In the genomic region with DNA sequence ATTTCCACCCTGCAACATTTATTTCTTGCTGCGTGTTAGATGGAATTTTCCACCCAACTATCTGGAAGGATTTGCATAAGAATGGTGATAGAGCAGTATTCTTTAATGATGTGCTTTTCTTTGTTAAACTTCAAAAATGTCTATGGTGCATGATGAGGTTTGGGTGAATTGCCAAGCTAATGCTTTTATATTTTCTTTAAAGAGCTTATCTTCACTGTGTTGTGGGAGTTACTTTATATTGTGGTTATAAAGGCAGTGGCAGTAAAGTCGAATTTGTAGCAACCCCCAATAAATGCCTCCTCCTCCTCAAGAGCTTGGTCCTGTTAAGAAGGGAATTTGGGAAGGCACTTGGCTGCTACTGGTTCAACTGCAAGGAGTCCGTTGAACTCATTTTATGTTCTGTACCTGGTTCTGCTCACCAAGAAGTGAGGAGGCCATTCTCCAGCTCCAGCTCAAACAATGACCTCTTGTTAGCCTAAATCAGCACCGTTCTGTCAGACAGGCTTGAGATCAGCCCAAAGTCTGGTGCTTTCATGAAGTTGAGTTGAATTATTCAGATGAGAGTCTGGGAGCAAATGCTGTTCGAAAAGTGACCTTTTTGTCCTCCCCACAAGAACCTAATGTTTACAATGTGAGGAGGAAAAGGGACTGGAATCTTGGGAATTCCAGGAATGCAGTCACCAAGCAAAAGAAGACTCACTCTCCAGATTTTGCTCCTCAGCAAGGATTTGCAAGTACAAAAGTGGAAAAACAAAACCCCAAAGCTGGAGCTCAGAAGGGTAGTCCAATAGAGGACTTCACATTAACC, we compare ENCODE assay signal across 12 cellular contexts.
DNase-seq lines count a peak whose midpoint lies in the region; TF ChIP-seq lines count a peak whose summit lies in the region.
"Had no signal": no experiment of that assay in that cellular context is flagged by ENCODE, and none has a peak within 500 bp of the region (broad histone marks: within the 10 kb centered on the region; RNA-seq: fewer than 3 reads in every experiment).

No MANE protein-coding gene starts in this region.

- H3K36me3 ChIP-seq in cardiac muscle cell (no peaks in the 10 kb centered on the region), vagina (no peaks in the 10 kb centered on the region)

- H3K4me1 ChIP-seq in cardiac muscle cell (ENCODE audit: low read depth) (peaks cover 10% of the 10 kb centered on the region), vagina (peaks cover 11% of the 10 kb centered on the region)

- H3K27me3 Mint-ChIP-seq in activated CD4-positive, alpha-beta memory T cell treated with anti-CD3 and anti-CD28 coated beads for 36 hours = no peaks in the 10 kb centered on the region
- H3K27me3 Mint-ChIP-seq: central memory CD8-positive, alpha-beta T cell had no signal

- H3K36me3 Mint-ChIP-seq in activated CD4-positive, alpha-beta memory T cell treated with anti-CD3 and anti-CD28 coated beads for 36 hours = no peaks in the 10 kb centered on the region

- CTCF ChIA-PET in activated CD4-positive, alpha-beta memory T cell treated with anti-CD3 and anti-CD28 coated beads for 36 hours (lab: Charles Lee) = no interaction called here

- H3K27ac ChIP-seq in cardiac muscle cell (peak overlapping the region; percentile 41), caudate nucleus (ENCODE audit: low read depth, low read length) (peak overlapping the region; percentile 42), vagina (peak overlapping the region; percentile 51)

- no peaks in the 10 kb centered on the region for H3K4me1 Mint-ChIP-seq in activated CD4-positive, alpha-beta memory T cell treated with anti-CD3 and anti-CD28 coated beads for 36 hours (ENCODE audit: low read depth)
- H3K4me1 Mint-ChIP-seq: central memory CD8-positive, alpha-beta T cell had no signal

- DNase-seq in cardiac muscle cell (ENCODE audit: low read depth in 1 of 2, low spot score in 1 of 2) = peak; percentile 6 to 29
- DNase-seq in cardiac septum (ENCODE audit: low spot score) = no peak
- DNase-seq in caudate nucleus (lab: John Stamatoyannopoulos, UW) = no peak
- peak; percentile 67 for DNase-seq in kidney tubule cell (ENCODE audit: low spot score)
- DNase-seq in vagina (ENCODE audit: extremely low spot score in 2 of 2) = no peak
- no peak for DNase-seq in activated CD4-positive, alpha-beta memory T cell treated with anti-CD3 and anti-CD28 coated beads for 36 hours
- DNase-seq in activated effector memory CD4-positive, alpha-beta T cell treated with Interleukin-2 at 50 U/mL for 16 hours = no peak
- no peak for DNase-seq in activated CD8-positive, alpha-beta memory T cell treated with anti-CD3 and anti-CD28 coated beads for 24 hours
- DNase-seq: activated CD4-positive, alpha-beta T cell treated with anti-CD3 and anti-CD28 coated beads for 4 hours; NCI-H1105 treated with DMSO at 0.1 percent for 48 hours; NCI-H526 treated with DMSO at 0.1 percent for 48 hours had no signal

- H3K9me3 Mint-ChIP-seq in activated CD4-positive, alpha-beta memory T cell treated with anti-CD3 and anti-CD28 coated beads for 36 hours = no peaks in the 10 kb centered on the region
- H3K9me3 Mint-ChIP-seq: central memory CD8-positive, alpha-beta T cell had no signal

- no peak overlapping the region for H3K4me3 Mint-ChIP-seq in activated CD4-positive, alpha-beta memory T cell treated with anti-CD3 and anti-CD28 coated beads for 36 hours
- H3K4me3 Mint-ChIP-seq: central memory CD8-positive, alpha-beta T cell had no signal

- no peak for TF ChIP-seq CTCF in cardiac muscle cell (IDR thresholded peaks at IDR 0.05; ENCODE audit: low read depth, low read length)
- no peak for TF ChIP-seq CTCF in vagina (IDR thresholded peaks at IDR 0.05)

- H3K27ac Mint-ChIP-seq in activated CD4-positive, alpha-beta memory T cell treated with anti-CD3 and anti-CD28 coated beads for 36 hours = no peak overlapping the region

- no peak overlapping the region for H3K4me3 ChIP-seq in cardiac muscle cell
- no peak overlapping the region for H3K4me3 ChIP-seq in vagina

- intact Hi-C loops in cardiac septum (cut with DNase I) = no loop called here
- intact Hi-C loops in vagina (cut with DNase I) = no loop called here
- intact Hi-C loops in activated CD4-positive, alpha-beta memory T cell treated with anti-CD3 and anti-CD28 coated beads for 36 hours (cut with micrococcal nuclease) = no loop called here

- no peak for TF ChIP-seq POLR2A in vagina (IDR thresholded peaks at IDR 0.05)

- no peaks in the 10 kb centered on the region for H3K9me3 ChIP-seq in cardiac muscle cell (ENCODE audit: low read depth)
- no peaks in the 10 kb centered on the region for H3K9me3 ChIP-seq in vagina

- H3K27me3 ChIP-seq in cardiac muscle cell (no peaks in the 10 kb centered on the region), vagina (no peaks in the 10 kb centered on the region)

- POLR2A ChIA-PET in activated CD4-positive, alpha-beta memory T cell treated with anti-CD3 and anti-CD28 coated beads for 36 hours (lab: Charles Lee) = no interaction called here

Comparison
In these comparisons a context has a peak if more than half of its experiments do, and no peak if none do; other contexts are left out.
1. DNase-seq: peak in cardiac muscle cell (2 of 2) and kidney tubule cell (single experiment); none in cardiac septum (single experiment), caudate nucleus (0 of 61), vagina (0 of 2), activated CD4-positive, alpha-beta memory T cell treated with anti-CD3 and anti-CD28 coated beads for 36 hours (single experiment), activated effector memory CD4-positive, alpha-beta T cell treated with Interleukin-2 at 50 U/mL for 16 hours (single experiment) and activated CD8-positive, alpha-beta memory T cell treated with anti-CD3 and anti-CD28 coated beads for 24 hours (single experiment).
2. Peak in every context shown above with its lines, with median percentiles within 50 percentile points of each other: H3K27ac ChIP-seq.